13 cellular contexts compared by ENCODE assay signal in genomic region chr17:30340957-30341356, GRCh38. TPM values are rescaled to one million over a fixed set of nuclear protein-coding genes. Genes with fewer than 3 reads are reported as not detected.
DNase-seq lines count a peak whose midpoint lies in the region; ATAC-seq, FAIRE-seq and TF ChIP-seq lines count a peak whose summit lies in the region.
"Had no signal": no experiment of that assay in that cellular context is flagged by ENCODE, and none has a peak within 500 bp of the region (broad histone marks: within the 10 kb centered on the region; RNA-seq: fewer than 3 reads in every experiment).

No MANE protein-coding gene starts in this region.

- no peak for FAIRE-seq in kidney (lab: Jason Lieb, UNC)
- FAIRE-seq: small intestine had no signal

- H3K36me3 ChIP-seq in HUES6 (ENCODE audit: control insufficient read depth, insufficient read depth, low read length) (no peaks in the 10 kb centered on the region), kidney (ENCODE audit: control insufficient read depth in 1 of 2, insufficient read depth in 2 of 2, low read length in 2 of 2) (no peaks in the 10 kb centered on the region), spleen (no peaks in the 10 kb centered on the region)

- CTCF ChIA-PET in activated CD4-positive, alpha-beta T cell treated with anti-CD3 and anti-CD28 coated beads, Interleukin-2, amount 10 ng/mL, durations not matched to agents 7 days and 5 days (lab: Charles Lee): interaction anchor here (0.6 to 1.4 kb wide), 9 partner anchors 8 to 951 kb away, joined by 3 to 4 read pairs (median 3); no protein-coding TSS in a partner anchor

- H3K36me3 Mint-ChIP-seq in activated CD4-positive, alpha-beta T cell treated with anti-CD3 and anti-CD28 coated beads, Interleukin-2, amount 10 ng/mL, durations not matched to agents 7 days and 5 days (ENCODE audit: low read depth): no peaks in the 10 kb centered on the region
- H3K36me3 Mint-ChIP-seq: CD8-positive, alpha-beta T cell had no signal

- H3K9me3 ChIP-seq in HUES6 (ENCODE audit: control insufficient read depth, insufficient read depth, low read depth, low read length) (no peaks in the 10 kb centered on the region), kidney (ENCODE audit: control insufficient read depth in 1 of 2, low read length in 2 of 2) (no peaks in the 10 kb centered on the region), spleen (no peaks in the 10 kb centered on the region)

- H3K4me3 Mint-ChIP-seq in activated CD4-positive, alpha-beta T cell treated with anti-CD3 and anti-CD28 coated beads, Interleukin-2, amount 10 ng/mL, durations not matched to agents 7 days and 5 days: no peak overlapping the region
- H3K4me3 Mint-ChIP-seq: CD8-positive, alpha-beta T cell had no signal

- H3K4me1 ChIP-seq in HUES6 (ENCODE audit: control insufficient read depth, insufficient read depth, low read length) (peaks cover 18% of the 10 kb centered on the region; the same call in 1 of the 2 replicates), kidney (ENCODE audit: control insufficient read depth in 1 of 2, insufficient read depth in 1 of 2, low read depth in 1 of 2, low read length in 2 of 2) (peaks cover 19 to 37% of the 10 kb centered on the region in 2 donors), spleen (peaks cover 5 to 49% (median 15%) of the 10 kb centered on the region in 6 donors)

- no peak for TF ChIP-seq POLR2A in spleen (IDR thresholded peaks at IDR 0.05)

- DNase-seq in astrocyte of the spinal cord (ENCODE audit: low read depth, low spot score) (peak; percentile 67), kidney (no peak), spleen (no peak), posterior cingulate gyrus (no peak)
- DNase-seq in activated CD4-positive, alpha-beta T cell treated with anti-CD3 and anti-CD28 coated beads for 1 hour: no peak
- DNase-seq in activated CD4-positive, alpha-beta T cell treated with anti-CD3 and anti-CD28 coated beads, Interleukin-2, amount 10 ng/mL, durations not matched to agents 7 days and 5 days: no peak
- DNase-seq: activated T-cell treated with anti-CD3 and anti-CD28 coated beads, Interleukin-2, amount 50 U/mL, for 1 hour; small intestine had no signal

- H3K27ac Mint-ChIP-seq in activated CD4-positive, alpha-beta T cell treated with anti-CD3 and anti-CD28 coated beads, Interleukin-2, amount 10 ng/mL, durations not matched to agents 7 days and 5 days: no peak overlapping the region
- H3K27ac Mint-ChIP-seq: CD8-positive, alpha-beta T cell had no signal

- H3K9ac ChIP-seq in HUES6 (ENCODE audit: low read length): peak overlapping the region; percentile 53
- H3K9ac ChIP-seq in kidney (ENCODE audit: low read length in 2 of 2): peak overlapping the region in 1 of 2 donors; percentile 20

- in situ Hi-C loops in astrocyte of the spinal cord (cut with HindIII; ENCODE audit: low sequenced_read_pairs): no loop called here

- no peak for ATAC-seq in GM21381 (IDR thresholded peaks at IDR 0.05; ENCODE audit: unreplicated experiment)

- POLR2A ChIA-PET in activated CD4-positive, alpha-beta T cell treated with anti-CD3 and anti-CD28 coated beads, Interleukin-2, amount 10 ng/mL, durations not matched to agents 7 days and 5 days (lab: Charles Lee): no interaction called here

- WGBS in spleen, 5 donors: 18 to 55% (median 37%) methylated on average over 4 of the region's 4 CpGs

- intact Hi-C loops in kidney (cut with DNase I): no loop called here
- intact Hi-C loops in spleen (cut with DNase I; ENCODE audit: low total_unique reads): no loop called here
- intact Hi-C loops in posterior cingulate gyrus (cut with DNase I): loop anchor here (2.0 kb wide), 1 partner anchor 136 kb away; the partner anchor contains the start of gene GOSR1

- H3K4me3 ChIP-seq in HUES6 (ENCODE audit: low read depth, low read length) (no peak overlapping the region), astrocyte of the spinal cord (ENCODE audit: low read depth, low read length) (no peak overlapping the region), kidney (ENCODE audit: low read length in 2 of 2) (no peak overlapping the region), spleen (no peak overlapping the region)

- H3K4me1 Mint-ChIP-seq in activated CD4-positive, alpha-beta T cell treated with anti-CD3 and anti-CD28 coated beads, Interleukin-2, amount 10 ng/mL, durations not matched to agents 7 days and 5 days: peaks cover 15% of the 10 kb centered on the region

- H3K27ac ChIP-seq in HUES6 (ENCODE audit: low read depth, low read length): peak overlapping the region; percentile 86; the same call in 1 of the 2 replicates
- H3K27ac ChIP-seq in kidney (ENCODE audit: low read depth in 2 of 2, low read length in 2 of 2): peak overlapping the region; percentile 11 to 32
- peak overlapping the region in 7 of 8 donors; percentile 21 to 61 (median 50) for H3K27ac ChIP-seq in spleen
- H3K27ac ChIP-seq: foreskin keratinocyte had no signal

- no peak for TF ChIP-seq CTCF in astrocyte of the spinal cord (IDR thresholded peaks at IDR 0.05; ENCODE audit: low read depth, low read length)
- TF ChIP-seq CTCF in kidney (IDR thresholded peaks at IDR 0.05; ENCODE audit: borderline replicate concordance, extremely low read depth, insufficient read depth): no peak
- TF ChIP-seq CTCF in spleen (IDR thresholded peaks at IDR 0.05 in 8 of 11, conservative IDR thresholded peaks at IDR 0.05 in 3 of 11): no peak

- H3K27me3 Mint-ChIP-seq in activated CD4-positive, alpha-beta T cell treated with anti-CD3 and anti-CD28 coated beads, Interleukin-2, amount 10 ng/mL, durations not matched to agents 7 days and 5 days: no peaks in the 10 kb centered on the region

- no peaks in the 10 kb centered on the region for H3K9me3 Mint-ChIP-seq in activated CD4-positive, alpha-beta T cell treated with anti-CD3 and anti-CD28 coated beads, Interleukin-2, amount 10 ng/mL, durations not matched to agents 7 days and 5 days
- H3K9me3 Mint-ChIP-seq: CD8-positive, alpha-beta T cell had no signal

- no peaks in the 10 kb centered on the region for H3K27me3 ChIP-seq in HUES6 (ENCODE audit: control insufficient read depth, insufficient read depth, low read length)
- H3K27me3 ChIP-seq in spleen (replicated peaks in 1 of 7): no peaks in the 10 kb centered on the region
- H3K27me3 ChIP-seq: foreskin keratinocyte had no signal

RNA-seq across cellular contexts. Expression of gene TMIGD1, which starts 7.1 kb away (rescaled TPM):
- total RNA-seq in kidney (not detected), spleen (not detected)
- polyA plus RNA-seq in kidney (ENCODE audit: insufficient read depth, low read depth, low replicate concordance) (0.90 TPM), spleen (not detected)
- total RNA-seq in activated CD4-positive, alpha-beta T cell treated with anti-CD3 and anti-CD28 coated beads, Interleukin-2, amount 10 ng/mL, durations not matched to agents 7 days and 5 days: not detected
- total RNA-seq: CD8-positive, alpha-beta T cell; foreskin keratinocyte; liver had no signal
- polyA plus RNA-seq: foreskin keratinocyte, liver had no signal

RNA-seq across cellular contexts. Expression of gene CPD, which starts 37.8 kb away (rescaled TPM):
- 139 TPM for total RNA-seq in kidney
- polyA plus RNA-seq in kidney (ENCODE audit: insufficient read depth, low read depth, low replicate concordance): 11.6 TPM
- 10 to 100 TPM; 33.9 to 83.8 (median 42.0) TPM for total RNA-seq in spleen
- polyA plus RNA-seq in spleen: 1 to 10 TPM; 1.6 to 3.8 (median 3.0) TPM
- 10 to 100 TPM; 19.9 to 20.6 TPM for total RNA-seq in activated CD4-positive, alpha-beta T cell treated with anti-CD3 and anti-CD28 coated beads, Interleukin-2, amount 10 ng/mL, durations not matched to agents 7 days and 5 days

RNA-seq across cellular contexts. Expression of gene BLMH, which starts 49.2 kb away (rescaled TPM):
- 32.5 TPM for total RNA-seq in kidney
- 30.5 TPM for polyA plus RNA-seq in kidney (ENCODE audit: insufficient read depth, low read depth, low replicate concordance)
- 10 to 100 TPM; 26.2 to 35.5 (median 30.5) TPM for total RNA-seq in spleen
- polyA plus RNA-seq in spleen: 10 to 100 TPM; 15.6 to 18.2 (median 16.1) TPM
- total RNA-seq in activated CD4-positive, alpha-beta T cell treated with anti-CD3 and anti-CD28 coated beads, Interleukin-2, amount 10 ng/mL, durations not matched to agents 7 days and 5 days: 10 to 100 TPM; 47.0 to 52.7 TPM

Comparison
In these comparisons a context has a peak if more than half of its experiments do, and no peak if none do; other contexts are left out.
1. H3K27ac ChIP-seq: peak in every context shown above with its lines; median percentile 86 in HUES6; 50 in spleen; 22 in kidney.